34 cellular contexts compared by ENCODE assay signal in genomic region chr9:15381491-15381890, GRCh38.
"Had no signal": no experiment of that assay in that cellular context is flagged by ENCODE, and none has a peak within 500 bp of the region (broad histone marks: within the 10 kb centered on the region; RNA-seq: fewer than 3 reads in every experiment).

No MANE protein-coding gene starts in this region.

- H3K4me1 ChIP-seq: adrenal gland, body of pancreas, breast epithelium had no signal

- H3K27me3 ChIP-seq: adrenal gland, ascending aorta, body of pancreas, brain microvascular endothelial cell, breast epithelium, cardiac muscle cell had no signal

- DNase-seq: activated effector memory CD4-positive, alpha-beta T cell treated with anti-CD3 and anti-CD28 coated beads, Interleukin-2, amount 50 U/mL, for 16 hours; activated effector memory CD4-positive, alpha-beta T cell treated with Interleukin-2 at 50 U/mL for 16 hours; activated gamma-delta T cell; activated gamma-delta T cell treated with Interleukin-2 at 50 U/mL for 16 hours; activated naive CD4-positive, alpha-beta T cell; activated naive CD4-positive, alpha-beta T cell treated with anti-CD3 and anti-CD28 coated beads for 36 hours; activated naive CD4-positive, alpha-beta T cell treated with anti-CD3 and anti-CD28 coated beads, Interleukin-2, amount 10 ng/mL, durations not matched to agents 7 days and 5 days; activated naive CD4-positive, alpha-beta T cell treated with anti-CD3 and anti-CD28 coated beads, Interleukin-2, amount 50 U/mL, for 16 hours; activated naive CD4-positive, alpha-beta T cell treated with Interleukin-2 at 50 U/mL for 16 hours; activated naive CD8-positive, alpha-beta T cell treated with anti-CD3 and anti-CD28 coated beads for 36 hours; activated naive CD8-positive, alpha-beta T cell treated with anti-CD3 and anti-CD28 coated beads, Interleukin-2, amount 10 ng/mL, durations not matched to agents 7 days and 5 days; activated naive CD8-positive, alpha-beta T cell treated with anti-CD3 and anti-CD28 coated beads, Interleukin-2, amount 50 U/mL, for 24 hours; activated T-cell treated with anti-CD3 and anti-CD28 coated beads, Interleukin-2, amount 50 U/mL, for 1 hour; activated T-cell treated with anti-CD3 and anti-CD28 coated beads, Interleukin-2, amount 50 U/mL, for 24 hours; activated T-cell treated with anti-CD3 and anti-CD28 coated beads, Interleukin-2, amount 50 U/mL, for 4 hours; activated T-cell treated with anti-CD3 and anti-CD28 coated beads, Interleukin-2, amount 50 U/mL, for 48 hours; activated T-cell treated with anti-CD3 and anti-CD28 coated beads, Interleukin-2, amount 50 U/mL, for 72 hours; adrenal gland; amniotic stem cell; amygdala; anterior cingulate cortex; aorta; body of pancreas; brain microvascular endothelial cell; caudate nucleus; central memory CD4-positive, alpha-beta T cell; cerebellar nuclear complex had no signal

- H3K36me3 ChIP-seq: adrenal gland, ascending aorta, brain microvascular endothelial cell, breast epithelium, cardiac muscle cell had no signal

- H3K4me3 ChIP-seq: adrenal gland, ascending aorta, body of pancreas, breast epithelium, cardiac muscle cell had no signal

- FAIRE-seq: astrocyte, bronchial epithelial cell had no signal

- H3K9me3 ChIP-seq: adrenal gland, ascending aorta, body of pancreas, breast epithelium had no signal

- ATAC-seq: activated naive CD4-positive, alpha-beta T cell treated with anti-CD3 and anti-CD28 coated beads, Interleukin-2, amount 50 U/mL, for 72 hours; activated naive CD8-positive, alpha-beta T cell treated with anti-CD3 and anti-CD28 coated beads, Interleukin-2, amount 50 U/mL, for 24 hours; activated T-cell treated with anti-CD3 and anti-CD28 coated beads, Interleukin-2, amount 50 U/mL, for 4 hours; activated T-cell treated with anti-CD3 and anti-CD28 coated beads, Interleukin-2, amount 50 U/mL, for 72 hours; activated T-helper 17 cell treated with anti-CD3 and anti-CD28 coated beads, Interleukin-2, amount 50 U/mL, for 72 hours; body of pancreas had no signal

- H3K27ac ChIP-seq: adrenal gland, ascending aorta, body of pancreas, brain microvascular endothelial cell, breast epithelium, cardiac muscle cell had no signal
